ENCODE assay signal across 17 cellular contexts in the genomic region with DNA sequence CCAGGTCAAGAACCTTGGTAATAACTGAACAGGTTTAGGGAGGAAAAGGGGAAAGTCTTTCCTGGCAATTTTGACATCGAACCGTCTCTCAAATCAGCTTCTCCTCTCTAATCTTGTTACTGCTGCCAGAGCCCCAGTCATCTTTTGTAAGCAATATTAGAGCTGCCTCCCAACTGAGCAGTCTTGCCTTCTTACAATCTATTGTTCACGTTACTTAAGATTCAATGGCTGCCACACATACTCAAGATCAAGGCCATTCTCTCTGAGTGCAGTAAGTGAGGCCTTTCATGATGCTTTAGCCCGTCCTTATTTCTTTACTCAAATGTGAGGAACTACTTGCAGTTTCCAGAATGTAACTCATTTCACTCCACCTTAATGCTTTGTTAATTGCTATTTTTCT. TPM values are rescaled to one million over a fixed set of nuclear protein-coding genes. Genes with fewer than 3 reads are reported as not detected.
"Had no signal": no experiment of that assay in that cellular context is flagged by ENCODE, and none has a peak within 500 bp of the region (broad histone marks: within the 10 kb centered on the region; RNA-seq: fewer than 3 reads in every experiment).

No MANE protein-coding gene starts in this region.

- DNase-seq: activated CD4-positive, alpha-beta T cell treated with anti-CD3 and anti-CD28 coated beads, Interleukin-2, amount 50 U/mL, for 48 hours; activated CD8-positive, alpha-beta memory T cell treated with anti-CD3 and anti-CD28 coated beads, Interleukin-2, amount 10 ng/mL, durations not matched to agents 7 days and 5 days; activated gamma-delta T cell; activated T-cell treated with anti-CD3 and anti-CD28 coated beads, Interleukin-2, amount 50 U/mL, for 24 hours; amygdala; hypothalamus; left cardiac atrium; lower lobe of right lung; naive B cell; stimulated activated CD4-positive, alpha-beta T cell treated with anti-CD3 and anti-CD28 coated beads, Interleukin-15, amount 100 ng/mL, for 24 hours; stimulated activated CD4-positive, alpha-beta T cell treated with anti-CD3 and anti-CD28 coated beads, Interleukin-4, amount 100 ng/mL, for 24 hours; stomach had no signal

- H3K27ac Mint-ChIP-seq: activated CD8-positive, alpha-beta memory T cell treated with anti-CD3 and anti-CD28 coated beads, Interleukin-2, amount 10 ng/mL, durations not matched to agents 7 days and 5 days; activated naive CD8-positive, alpha-beta T cell; activated T-cell treated with anti-CD3 and anti-CD28 coated beads, Interleukin-2, amount 50 U/mL, for 24 hours; T-helper 1 cell treated with Interleukin-12 subunit alpha and Interleukin-12 subunit beta and Interleukin-4 antibody, amounts not matched to agents 30 μg/mL and 1 μg/mL, for 36 hours had no signal

- H3K27me3 Mint-ChIP-seq: activated CD8-positive, alpha-beta memory T cell treated with anti-CD3 and anti-CD28 coated beads, Interleukin-2, amount 10 ng/mL, durations not matched to agents 7 days and 5 days; activated naive CD8-positive, alpha-beta T cell; activated T-cell treated with anti-CD3 and anti-CD28 coated beads, Interleukin-2, amount 50 U/mL, for 24 hours; naive B cell had no signal

- H3K27ac ChIP-seq: lower lobe of right lung had no signal

- H3K27me3 ChIP-seq: stomach had no signal

- H3K9me3 ChIP-seq: lower lobe of right lung, stomach had no signal

- H3K4me3 ChIP-seq: lower lobe of right lung, stomach had no signal

- H3K36me3 ChIP-seq: lower lobe of right lung had no signal

- ATAC-seq: activated CD8-positive, alpha-beta memory T cell treated with anti-CD3 and anti-CD28 coated beads, Interleukin-2, amount 10 ng/mL, durations not matched to agents 7 days and 5 days; left cardiac atrium; lower lobe of right lung had no signal

- H3K4me3 Mint-ChIP-seq: activated CD8-positive, alpha-beta memory T cell treated with anti-CD3 and anti-CD28 coated beads, Interleukin-2, amount 10 ng/mL, durations not matched to agents 7 days and 5 days; activated naive CD8-positive, alpha-beta T cell; activated T-cell treated with anti-CD3 and anti-CD28 coated beads, Interleukin-2, amount 50 U/mL, for 24 hours; naive B cell; T-helper 1 cell treated with Interleukin-12 subunit alpha and Interleukin-12 subunit beta and Interleukin-4 antibody, amounts not matched to agents 30 μg/mL and 1 μg/mL, for 36 hours had no signal

- H3K4me1 Mint-ChIP-seq: naive B cell had no signal

RNA-seq across cellular contexts. Expression of gene TUBAL3, which starts 20.1 kb away (rescaled TPM):
- total RNA-seq: activated CD8-positive, alpha-beta memory T cell treated with anti-CD3 and anti-CD28 coated beads, Interleukin-2, amount 10 ng/mL, durations not matched to agents 7 days and 5 days; lower lobe of right lung; omental fat pad had no signal

RNA-seq across cellular contexts. Expression of gene UCN3, which starts 60.0 kb away (rescaled TPM):
- total RNA-seq: activated CD8-positive, alpha-beta memory T cell treated with anti-CD3 and anti-CD28 coated beads, Interleukin-2, amount 10 ng/mL, durations not matched to agents 7 days and 5 days; bronchial epithelial cell; left cardiac atrium; omental fat pad; renal cortical epithelial cell had no signal
